37 cellular contexts compared by ENCODE assay signal in the genomic region with DNA sequence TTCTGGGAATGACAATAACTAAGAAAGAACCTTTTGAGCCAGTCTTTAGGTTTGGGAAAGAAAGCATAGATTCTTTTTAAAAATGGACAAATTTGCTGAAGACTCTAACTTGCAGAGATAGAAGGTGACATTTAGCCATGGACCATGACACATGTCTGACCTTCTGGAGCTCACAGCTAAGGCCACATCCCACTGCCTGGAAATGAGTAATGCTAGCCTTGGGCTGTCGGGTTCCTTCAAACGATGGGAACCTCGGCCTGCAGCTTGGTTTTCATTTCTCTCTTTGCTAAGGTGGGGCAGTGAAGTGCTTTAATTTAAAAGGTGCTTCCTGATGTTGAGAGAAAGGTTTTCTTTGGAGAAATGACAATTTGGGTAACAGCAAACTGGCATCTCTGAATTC.
A peak's percentile ranks its signal among the peaks of the same experiment; 100 is the strongest.
DNase-seq lines count a peak whose midpoint lies in the region; ATAC-seq, FAIRE-seq and TF ChIP-seq lines count a peak whose summit lies in the region.
"Had no signal": no experiment of that assay in that cellular context is flagged by ENCODE, and none has a peak within 500 bp of the region (broad histone marks: within the 10 kb centered on the region; RNA-seq: fewer than 3 reads in every experiment).

No MANE protein-coding gene starts in this region.

- H3K27ac ChIP-seq in ascending aorta, result no peak overlapping the region
- H3K27ac ChIP-seq: HL-60, pancreas, skin epidermis, thoracic aorta had no signal

- CTCF ChIA-PET in T-cell (lab: Charles Lee), result no interaction called here

- H3K4me1 Mint-ChIP-seq in T-cell, result no peaks in the 10 kb centered on the region
- H3K4me1 Mint-ChIP-seq: activated CD4-positive, alpha-beta T cell treated with anti-CD3 and anti-CD28 coated beads, Interleukin-2, amount 10 ng/mL, durations not matched to agents 24 days and 14 days; B cell; CD8-positive, alpha-beta memory T cell; central memory CD8-positive, alpha-beta T cell had no signal

- H3K4me3 Mint-ChIP-seq in T-cell, result no peak overlapping the region
- H3K4me3 Mint-ChIP-seq: activated CD4-positive, alpha-beta T cell treated with anti-CD3 and anti-CD28 coated beads, Interleukin-2, amount 10 ng/mL, durations not matched to agents 24 days and 14 days; B cell; CD8-positive, alpha-beta memory T cell; central memory CD8-positive, alpha-beta T cell; stimulated activated naive CD8-positive, alpha-beta T cell treated with anti-CD3 and anti-CD28 coated beads, Interleukin-15, Interleukin-2, amounts not matched to agents 100 ng/mL and 50 ng/mL, for 24 hours had no signal

- no peak for ATAC-seq in T-cell (replicated peaks in 1 of 4)
- ATAC-seq: activated naive CD4-positive, alpha-beta T cell treated with anti-CD3 and anti-CD28 coated beads, Interleukin-2, amount 50 U/mL, for 72 hours; GM12878; HepG2; left cardiac atrium; pancreas had no signal

- peaks cover 0 to 5% of the 10 kb centered on the region in 2 donors for H3K9me3 ChIP-seq in ascending aorta
- H3K9me3 ChIP-seq: HAP-1, pancreas, thoracic aorta had no signal

- no peak overlapping the region for H3K4me3 ChIP-seq in ascending aorta
- H3K4me3 ChIP-seq: GM12878, HAP-1, pancreas, skin epidermis, thoracic aorta had no signal

- no peak overlapping the region for H3K27ac Mint-ChIP-seq in T-cell
- H3K27ac Mint-ChIP-seq: activated CD4-positive, alpha-beta T cell treated with anti-CD3 and anti-CD28 coated beads, Interleukin-2, amount 10 ng/mL, durations not matched to agents 24 days and 14 days; activated naive CD4-positive, alpha-beta T cell treated with anti-CD3 and anti-CD28 coated beads, Interleukin-2, amount 50 U/mL, for 72 hours; B cell; CD8-positive, alpha-beta memory T cell; stimulated activated naive CD8-positive, alpha-beta T cell treated with anti-CD3 and anti-CD28 coated beads, Interleukin-15, Interleukin-2, amounts not matched to agents 100 ng/mL and 50 ng/mL, for 24 hours had no signal

- TF ChIP-seq CTCF in ascending aorta (IDR thresholded peaks at IDR 0.05) (no peak), D721Med (IDR thresholded peaks at IDR 0.05; ENCODE audit: insufficient read depth, missing control alignments) (no peak)

- H3K36me3 ChIP-seq in ascending aorta, result no peaks in the 10 kb centered on the region
- H3K36me3 ChIP-seq: HAP-1, pancreas, thoracic aorta had no signal

- no peaks in the 10 kb centered on the region for H3K9me3 Mint-ChIP-seq in T-cell
- H3K9me3 Mint-ChIP-seq: activated CD4-positive, alpha-beta T cell treated with anti-CD3 and anti-CD28 coated beads, Interleukin-2, amount 10 ng/mL, durations not matched to agents 24 days and 14 days; activated naive CD4-positive, alpha-beta T cell treated with anti-CD3 and anti-CD28 coated beads, Interleukin-2, amount 50 U/mL, for 72 hours; central memory CD8-positive, alpha-beta T cell; stimulated activated naive CD8-positive, alpha-beta T cell treated with anti-CD3 and anti-CD28 coated beads, Interleukin-15, Interleukin-2, amounts not matched to agents 100 ng/mL and 50 ng/mL, for 24 hours had no signal

- no peaks in the 10 kb centered on the region for H3K36me3 Mint-ChIP-seq in T-cell
- H3K36me3 Mint-ChIP-seq: activated naive CD4-positive, alpha-beta T cell treated with anti-CD3 and anti-CD28 coated beads, Interleukin-2, amount 50 U/mL, for 72 hours had no signal

- DNase-seq in AG20443 (ENCODE audit: low spot score) (peak; percentile 34), HT1080 (ENCODE audit: low read depth) (peak; percentile 72), amniotic stem cell (lab: John Stamatoyannopoulos, UW) (peak; percentile 4), kidney tubule cell (ENCODE audit: low spot score) (peak; percentile 6), ascending aorta (ENCODE audit: low spot score in 2 of 2) (no peak), T-cell (no peak), D721Med (ENCODE audit: insufficient read length, low spot score) (no peak), midbrain (lab: John Stamatoyannopoulos, UW) (no peak)
- DNase-seq: activated CD4-positive, alpha-beta T cell treated with anti-CD3 and anti-CD28 coated beads, Interleukin-2, amount 10 ng/mL, durations not matched to agents 24 days and 14 days; activated CD8-positive, alpha-beta memory T cell treated with anti-CD3 and anti-CD28 coated beads for 24 hours; activated T-cell treated with anti-CD3 and anti-CD28 coated beads for 4 hours; CD8-positive, alpha-beta memory T cell; DMS 273 treated with DMSO at 0.1 percent for 48 hours; hippocampal formation; Karpas-422; left cardiac atrium; NCI-H1436 treated with DMSO at 0.1 percent for 48 hours; NCI-H2081 treated with DMSO at 0.1 percent for 48 hours; NCI-H226; NCI-H748 treated with DMSO at 0.1 percent for 48 hours; pancreas; retina; SIG-M5; T-helper 9 cell had no signal

- intact Hi-C loops in ascending aorta (cut with DNase I), result no loop called here

- H3K27me3 Mint-ChIP-seq in T-cell, result no peaks in the 10 kb centered on the region
- H3K27me3 Mint-ChIP-seq: activated CD4-positive, alpha-beta T cell treated with anti-CD3 and anti-CD28 coated beads, Interleukin-2, amount 10 ng/mL, durations not matched to agents 24 days and 14 days; B cell; CD8-positive, alpha-beta memory T cell; central memory CD8-positive, alpha-beta T cell; stimulated activated naive CD8-positive, alpha-beta T cell treated with anti-CD3 and anti-CD28 coated beads, Interleukin-15, Interleukin-2, amounts not matched to agents 100 ng/mL and 50 ng/mL, for 24 hours had no signal

- POLR2A ChIA-PET in T-cell (lab: Charles Lee), result no interaction called here

- FAIRE-seq in D721Med (lab: Jason Lieb, UNC), result no peak
- FAIRE-seq: endometrium, GM12878, HepG2, pancreas, RCC 7860, urothelium cell line had no signal

- H3K27me3 ChIP-seq in ascending aorta, result no peaks in the 10 kb centered on the region
- H3K27me3 ChIP-seq: pancreas had no signal

- H3K4me1 ChIP-seq in ascending aorta, result no peaks in the 10 kb centered on the region
- H3K4me1 ChIP-seq: pancreas had no signal

Comparison
In these comparisons a context has a peak if more than half of its experiments do, and no peak if none do; other contexts are left out.
1. DNase-seq: peak in AG20443 (single experiment), HT1080 (single experiment), amniotic stem cell (single experiment) and kidney tubule cell (single experiment); none in ascending aorta (0 of 2), T-cell (0 of 34), D721Med (single experiment) and midbrain (single experiment).